In the genomic region with DNA sequence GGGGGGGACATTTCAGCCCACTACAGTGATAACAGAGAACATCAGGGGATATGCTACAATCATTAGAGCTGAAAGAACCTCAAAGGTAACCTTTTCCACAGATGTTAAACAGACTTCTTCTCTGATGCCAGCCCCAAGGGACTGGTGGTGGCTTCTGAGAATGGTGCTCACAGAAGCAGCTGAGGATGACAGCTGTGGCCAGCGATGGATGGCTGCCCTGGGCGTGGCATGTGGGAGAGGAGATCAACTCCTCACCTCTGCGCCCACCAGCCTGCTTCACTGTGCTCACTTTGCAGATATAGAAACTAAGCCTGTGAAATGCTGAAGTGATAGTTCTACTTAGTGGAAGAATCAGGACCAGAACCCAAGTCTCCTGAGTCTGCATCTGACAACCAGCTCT, we compare ENCODE assay signal across 11 cellular contexts. TPM values are rescaled to one million over a fixed set of nuclear protein-coding genes. Genes with fewer than 3 reads are reported as not detected.
DNase-seq lines count a peak whose midpoint lies in the region; ATAC-seq and TF ChIP-seq lines count a peak whose summit lies in the region.
"Had no signal": no experiment of that assay in that cellular context is flagged by ENCODE, and none has a peak within 500 bp of the region (broad histone marks: within the 10 kb centered on the region; RNA-seq: fewer than 3 reads in every experiment).

No MANE protein-coding gene starts in this region.

- no peak for DNase-seq in activated CD8-positive, alpha-beta T cell treated with anti-CD3 and anti-CD28 coated beads for 36 hours
- no peak for DNase-seq in activated CD8-positive, alpha-beta T cell treated with anti-CD3 and anti-CD28 coated beads, Interleukin-2, amount 10 ng/mL, durations not matched to agents 7 days and 5 days
- peak; percentile 52 for DNase-seq in LHCN-M2 (ENCODE audit: low read depth)
- no peak for DNase-seq in mesothelial cell of epicardium (ENCODE audit: low spot score in 2 of 2, unreplicated experiment in 2 of 2)
- DNase-seq in NCI-H1105 treated with DMSO at 0.1 percent for 48 hours (lab: John Stamatoyannopoulos, UW), result no peak
- no peak for DNase-seq in H4 (ENCODE audit: low spot score)
- DNase-seq: kidney; stimulated activated CD4-positive, alpha-beta T cell treated with anti-CD3 and anti-CD28 coated beads, Interleukin-12 subunit alpha, Interleukin-12 subunit beta, amount 100 ng/mL, for 4 hours had no signal

- H3K9me3 Mint-ChIP-seq in activated CD8-positive, alpha-beta T cell treated with anti-CD3 and anti-CD28 coated beads for 36 hours, result peaks cover 8% of the 10 kb centered on the region
- H3K9me3 Mint-ChIP-seq in activated CD8-positive, alpha-beta T cell treated with anti-CD3 and anti-CD28 coated beads, Interleukin-2, amount 10 ng/mL, durations not matched to agents 7 days and 5 days (ENCODE audit: insufficient read depth), result peaks cover 5% of the 10 kb centered on the region
- H3K9me3 Mint-ChIP-seq in stimulated activated memory B cell treated with anti-CD40 and anti-IgM and Interleukin-4, amounts not matched to agents 10 μg/mL and 1 μg/mL and 100 μg/mL, for 72 hours, result peaks cover 4% of the 10 kb centered on the region
- H3K9me3 Mint-ChIP-seq in mesothelial cell of epicardium, result peaks cover 6% of the 10 kb centered on the region

- H3K27me3 Mint-ChIP-seq in activated CD8-positive, alpha-beta T cell treated with anti-CD3 and anti-CD28 coated beads for 36 hours, result no peaks in the 10 kb centered on the region
- no peaks in the 10 kb centered on the region for H3K27me3 Mint-ChIP-seq in activated CD8-positive, alpha-beta T cell treated with anti-CD3 and anti-CD28 coated beads, Interleukin-2, amount 10 ng/mL, durations not matched to agents 7 days and 5 days (ENCODE audit: low read depth)
- H3K27me3 Mint-ChIP-seq in stimulated activated memory B cell treated with anti-CD40 and anti-IgM and Interleukin-4, amounts not matched to agents 10 μg/mL and 1 μg/mL and 100 μg/mL, for 72 hours, result no peaks in the 10 kb centered on the region
- no peaks in the 10 kb centered on the region for H3K27me3 Mint-ChIP-seq in mesothelial cell of epicardium (ENCODE audit: low read depth)

- H3K4me3 Mint-ChIP-seq in activated CD8-positive, alpha-beta T cell treated with anti-CD3 and anti-CD28 coated beads for 36 hours, result no peak overlapping the region
- no peak overlapping the region for H3K4me3 Mint-ChIP-seq in activated CD8-positive, alpha-beta T cell treated with anti-CD3 and anti-CD28 coated beads, Interleukin-2, amount 10 ng/mL, durations not matched to agents 7 days and 5 days
- peak overlapping the region; percentile 61 for H3K4me3 Mint-ChIP-seq in stimulated activated memory B cell treated with anti-CD40 and anti-IgM and Interleukin-4, amounts not matched to agents 10 μg/mL and 1 μg/mL and 100 μg/mL, for 72 hours
- no peak overlapping the region for H3K4me3 Mint-ChIP-seq in mesothelial cell of epicardium

- TF ChIP-seq CTCF in activated CD8-positive, alpha-beta T cell treated with anti-CD3 and anti-CD28 coated beads for 36 hours (IDR thresholded peaks at IDR 0.05), result no peak
- TF ChIP-seq CTCF in mesothelial cell of epicardium (IDR thresholded peaks at IDR 0.05; ENCODE audit: unreplicated experiment), result no peak

- H3K36me3 Mint-ChIP-seq in activated CD8-positive, alpha-beta T cell treated with anti-CD3 and anti-CD28 coated beads for 36 hours (ENCODE audit: low read depth), result peaks cover 51% of the 10 kb centered on the region
- H3K36me3 Mint-ChIP-seq in activated CD8-positive, alpha-beta T cell treated with anti-CD3 and anti-CD28 coated beads, Interleukin-2, amount 10 ng/mL, durations not matched to agents 7 days and 5 days (ENCODE audit: low read depth), result peaks cover 40% of the 10 kb centered on the region
- H3K36me3 Mint-ChIP-seq in stimulated activated memory B cell treated with anti-CD40 and anti-IgM and Interleukin-4, amounts not matched to agents 10 μg/mL and 1 μg/mL and 100 μg/mL, for 72 hours, result peaks cover 39% of the 10 kb centered on the region
- H3K36me3 Mint-ChIP-seq in mesothelial cell of epicardium, result peaks cover 20% of the 10 kb centered on the region

- no peak overlapping the region for H3K27ac Mint-ChIP-seq in activated CD8-positive, alpha-beta T cell treated with anti-CD3 and anti-CD28 coated beads for 36 hours
- no peak overlapping the region for H3K27ac Mint-ChIP-seq in activated CD8-positive, alpha-beta T cell treated with anti-CD3 and anti-CD28 coated beads, Interleukin-2, amount 10 ng/mL, durations not matched to agents 7 days and 5 days
- peak overlapping the region; percentile 94 for H3K27ac Mint-ChIP-seq in stimulated activated memory B cell treated with anti-CD40 and anti-IgM and Interleukin-4, amounts not matched to agents 10 μg/mL and 1 μg/mL and 100 μg/mL, for 72 hours
- H3K27ac Mint-ChIP-seq in mesothelial cell of epicardium, result no peak overlapping the region

- intact Hi-C loops in activated CD8-positive, alpha-beta T cell treated with anti-CD3 and anti-CD28 coated beads for 36 hours (cut with micrococcal nuclease), result no loop called here

- CTCF ChIA-PET in activated CD8-positive, alpha-beta T cell treated with anti-CD3 and anti-CD28 coated beads for 36 hours (lab: Charles Lee), result interaction anchor here (0.8 to 1.4 kb wide), 2 partner anchors 18 to 23 kb away, joined by 3 to 4 read pairs; no protein-coding TSS in a partner anchor
- CTCF ChIA-PET in activated CD8-positive, alpha-beta T cell treated with anti-CD3 and anti-CD28 coated beads, Interleukin-2, amount 10 ng/mL, durations not matched to agents 7 days and 5 days (lab: Charles Lee), result no interaction called here

- ATAC-seq in activated CD8-positive, alpha-beta T cell treated with anti-CD3 and anti-CD28 coated beads for 36 hours, result peak; percentile 22
- no peak for ATAC-seq in activated CD8-positive, alpha-beta T cell treated with anti-CD3 and anti-CD28 coated beads, Interleukin-2, amount 10 ng/mL, durations not matched to agents 7 days and 5 days
- ATAC-seq in HG02678 (IDR thresholded peaks at IDR 0.05; ENCODE audit: unreplicated experiment), result peak; percentile 90
- ATAC-seq in stimulated activated memory B cell treated with anti-CD40 and anti-IgM and Interleukin-4, amounts not matched to agents 10 μg/mL and 1 μg/mL and 100 μg/mL, for 72 hours, result peak; percentile 97
- ATAC-seq: A549 had no signal

- H3K4me1 Mint-ChIP-seq in activated CD8-positive, alpha-beta T cell treated with anti-CD3 and anti-CD28 coated beads for 36 hours (ENCODE audit: low read depth), result peaks cover 53% of the 10 kb centered on the region
- H3K4me1 Mint-ChIP-seq in activated CD8-positive, alpha-beta T cell treated with anti-CD3 and anti-CD28 coated beads, Interleukin-2, amount 10 ng/mL, durations not matched to agents 7 days and 5 days (ENCODE audit: low read depth), result peaks cover 8% of the 10 kb centered on the region
- peaks cover 77% of the 10 kb centered on the region for H3K4me1 Mint-ChIP-seq in stimulated activated memory B cell treated with anti-CD40 and anti-IgM and Interleukin-4, amounts not matched to agents 10 μg/mL and 1 μg/mL and 100 μg/mL, for 72 hours
- peaks cover 7% of the 10 kb centered on the region for H3K4me1 Mint-ChIP-seq in mesothelial cell of epicardium

- POLR2A ChIA-PET in activated CD8-positive, alpha-beta T cell treated with anti-CD3 and anti-CD28 coated beads for 36 hours (lab: Charles Lee), result no interaction called here
- POLR2A ChIA-PET in activated CD8-positive, alpha-beta T cell treated with anti-CD3 and anti-CD28 coated beads, Interleukin-2, amount 10 ng/mL, durations not matched to agents 7 days and 5 days (lab: Charles Lee), result interaction anchor here (0.9 kb wide), 1 partner anchor 10 kb away, joined by 3 read pairs; no protein-coding TSS in a partner anchor

RNA-seq across cellular contexts. Expression of gene FOXN3, which starts 33.0 kb away (rescaled TPM):
- 10 to 100 TPM; 83.4 to 85.0 TPM for total RNA-seq in activated CD8-positive, alpha-beta T cell treated with anti-CD3 and anti-CD28 coated beads for 36 hours
- total RNA-seq in activated CD8-positive, alpha-beta T cell treated with anti-CD3 and anti-CD28 coated beads, Interleukin-2, amount 10 ng/mL, durations not matched to agents 7 days and 5 days, result 10 to 100 TPM; 70.3 to 72.7 TPM
- 16.4 and 21.0 TPM in 2 replicates for total RNA-seq in LHCN-M2 (2014; rRNA removed)
- polyA plus RNA-seq in LHCN-M2 (2012), result 13.0 TPM
- total RNA-seq in mesothelial cell of epicardium, result 114 to 124 TPM (median 120 TPM) in 3 replicates
- 5.2 and 12.2 TPM in 2 replicates for total RNA-seq in H4 (2014; rRNA removed; shearing (Covaris generic))
